In genomic region chr3:38599886-38600285, GRCh38 we compare ENCODE assay signal across 20 cellular contexts. TPM values are rescaled to one million over a fixed set of nuclear protein-coding genes. Genes with fewer than 3 reads are reported as not detected.
"Had no signal": no experiment of that assay in that cellular context is flagged by ENCODE, and none has a peak within 500 bp of the region (broad histone marks: within the 10 kb centered on the region; RNA-seq: fewer than 3 reads in every experiment).

No MANE protein-coding gene starts in this region.

- H3K9me3 ChIP-seq: neutrophil, prostate gland, right atrium auricular region, testis, tibial artery had no signal

- ATAC-seq: effector memory CD8-positive, alpha-beta T cell; left lobe of liver; naive thymus-derived CD8-positive, alpha-beta T cell; sciatic nerve; stimulated activated memory B cell treated with anti-CD40 and anti-IgM and Interleukin-4, amounts not matched to agents 10 μg/mL and 1 μg/mL and 100 μg/mL, for 72 hours; stimulated activated naive CD8-positive, alpha-beta T cell treated with anti-CD3 and anti-CD28 coated beads, Interleukin-15, Interleukin-2, amounts not matched to agents 100 U/mL and 50 U/mL, for 24 hours had no signal

- H3K36me3 ChIP-seq: neutrophil, prostate gland, tibial artery had no signal

- H3K4me1 ChIP-seq: parathyroid adenoma, prostate gland, right atrium auricular region, testis, tibial artery had no signal

- H3K4me3 ChIP-seq: hepatocyte, prostate gland, right atrium auricular region, testis, tibial artery had no signal

- H3K4me1 Mint-ChIP-seq: neural crest cell; stimulated activated memory B cell treated with anti-CD40 and anti-IgM and Interleukin-4, amounts not matched to agents 10 μg/mL and 1 μg/mL and 100 μg/mL, for 72 hours had no signal

- H3K27ac ChIP-seq: hepatocyte, neutrophil, parathyroid adenoma, prostate gland, right atrium auricular region, testis, tibial artery had no signal

- DNase-seq: cortex of kidney; effector memory CD8-positive, alpha-beta T cell; kidney; mammary epithelial cell; stimulated activated CD4-positive, alpha-beta T cell treated with anti-CD3 and anti-CD28 coated beads, Interleukin-4, amount 100 ng/mL, for 4 hours; stimulated activated naive CD8-positive, alpha-beta T cell treated with anti-CD3 and anti-CD28 coated beads, Interleukin-15, Interleukin-2, amounts not matched to agents 100 U/mL and 50 U/mL, for 24 hours; substantia nigra; testis had no signal

- H3K9me3 Mint-ChIP-seq: effector memory CD8-positive, alpha-beta T cell; neural crest cell; stimulated activated memory B cell treated with anti-CD40 and anti-IgM and Interleukin-4, amounts not matched to agents 10 μg/mL and 1 μg/mL and 100 μg/mL, for 72 hours; type B pancreatic cell had no signal

- H3K27ac Mint-ChIP-seq: effector memory CD8-positive, alpha-beta T cell; naive thymus-derived CD8-positive, alpha-beta T cell; stimulated activated memory B cell treated with anti-CD40 and anti-IgM and Interleukin-4, amounts not matched to agents 10 μg/mL and 1 μg/mL and 100 μg/mL, for 72 hours; type B pancreatic cell had no signal

- H3K36me3 Mint-ChIP-seq: naive thymus-derived CD8-positive, alpha-beta T cell; stimulated activated memory B cell treated with anti-CD40 and anti-IgM and Interleukin-4, amounts not matched to agents 10 μg/mL and 1 μg/mL and 100 μg/mL, for 72 hours; type B pancreatic cell had no signal

- H3K27me3 ChIP-seq: hepatocyte, neutrophil, right atrium auricular region, testis, tibial artery had no signal

- H3K4me3 Mint-ChIP-seq: effector memory CD8-positive, alpha-beta T cell; naive thymus-derived CD8-positive, alpha-beta T cell; neural crest cell; stimulated activated memory B cell treated with anti-CD40 and anti-IgM and Interleukin-4, amounts not matched to agents 10 μg/mL and 1 μg/mL and 100 μg/mL, for 72 hours; type B pancreatic cell had no signal

RNA-seq across cellular contexts. Expression of gene SCN5A, which starts 49.6 kb away (rescaled TPM):
- total RNA-seq: mammary epithelial cell had no signal
- polyA plus RNA-seq: naive thymus-derived CD8-positive, alpha-beta T cell had no signal
